In genomic region chr18:56650056-56650455, GRCh38 we compare ENCODE assay signal across 1 cellular context.
TF ChIP-seq lines count a peak whose summit lies in the region.

No MANE protein-coding gene starts in this region.

TF ChIP-seq in IMR-90, 13 proteins besides CTCF, POLR2A, EP300 and RAD21:
- no peak for TF ChIP-seq RCOR1 (IDR thresholded peaks at IDR 0.05; ENCODE audit: insufficient replicate concordance, low read length)
- TF ChIP-seq RFX5 (IDR thresholded peaks at IDR 0.05; ENCODE audit: low read depth, low read length) = no peak
- no peak for TF ChIP-seq CEBPB (IDR thresholded peaks at IDR 0.05; ENCODE audit: low read depth, low read length)
- no peak for TF ChIP-seq FOS (IDR thresholded peaks at IDR 0.05; ENCODE audit: low read depth, low read length)
- TF ChIP-seq BHLHE40 (IDR thresholded peaks at IDR 0.05; ENCODE audit: low read depth, low read length) = no peak
- TF ChIP-seq MAZ (IDR thresholded peaks at IDR 0.05; ENCODE audit: borderline replicate concordance, low read depth, low read length) = no peak
- TF ChIP-seq USF2 (IDR thresholded peaks at IDR 0.05; ENCODE audit: low read depth, low read length) = no peak
- TF ChIP-seq NFE2L2 (IDR thresholded peaks at IDR 0.05; ENCODE audit: low read depth, low read length) = no peak
